ENCODE assay signal across 8 cellular contexts in the genomic region with DNA sequence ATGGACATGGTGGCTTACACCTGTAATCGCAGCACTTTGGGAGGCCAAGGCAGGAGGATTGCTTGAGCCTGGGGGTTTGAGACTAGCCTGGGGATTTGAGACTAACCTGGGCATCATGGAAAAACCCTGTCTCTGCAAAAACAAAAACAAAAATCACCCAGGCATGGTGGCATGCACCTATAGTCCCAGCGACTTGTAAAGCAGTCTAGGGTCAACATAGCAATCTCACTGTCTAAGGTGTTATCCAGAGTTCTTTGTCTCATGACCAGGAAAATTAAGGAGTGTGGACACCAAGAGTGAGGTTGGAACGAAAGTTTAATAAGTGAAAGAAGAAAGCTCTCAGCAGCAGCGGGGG. TPM values are rescaled to one million over a fixed set of nuclear protein-coding genes. Genes with fewer than 3 reads are reported as not detected.
A peak's percentile ranks its signal among the peaks of the same experiment; 100 is the strongest.
DNase-seq lines count a peak whose midpoint lies in the region; ATAC-seq, FAIRE-seq and TF ChIP-seq lines count a peak whose summit lies in the region.
"Not testable (repeated sequence)": the region's sequence is repeated elsewhere in the genome, so short reads cannot be mapped to it uniquely, and the experiment has no call there.

No MANE protein-coding gene starts in this region.

- not testable (repeated sequence) for FAIRE-seq in K562 (lab: Jason Lieb, UNC)
- FAIRE-seq in HepG2 (lab: Jason Lieb, UNC), result peak; percentile 37

- CTCF ChIA-PET in K562 (lab: Yijun Ruan, JAX; ENCODE audit: low intra/inter-chr PET ratio), result interaction anchor here (1.1 kb wide), 1 partner anchor 70 kb away, joined by 3 read pairs; no protein-coding TSS in a partner anchor
- CTCF ChIA-PET in HepG2 (lab: Yijun Ruan, JAX; ENCODE audit: low intra/inter-chr PET ratio, low total read pairs), result not testable (repeated sequence)

- H3K79me2 ChIP-seq in Karpas-422 (ENCODE audit: low read length), result peaks cover 52% of the 10 kb centered on the region
- H3K79me2 ChIP-seq in K562 (ENCODE audit: control insufficient read depth, insufficient read depth, low read length); HepG2 (ENCODE audit: insufficient read depth, low read length); smooth muscle cell (ENCODE audit: low read depth): not testable (repeated sequence)

- TF ChIP-seq EP300 in K562 (IDR thresholded peaks at IDR 0.05; ENCODE audit: low read length); HepG2 (IDR thresholded peaks at IDR 0.05; ENCODE audit: low read depth in 2 of 2, low read length in 2 of 2); HepG2 (CRISPR knock-in tag; IDR thresholded peaks at IDR 0.05; ENCODE audit: borderline replicate concordance): not testable (repeated sequence)

- peak; percentile 12 for ATAC-seq in GM19023 (IDR thresholded peaks at IDR 0.05; ENCODE audit: unreplicated experiment)
- peak; percentile 5 for ATAC-seq in HG02759 (IDR thresholded peaks at IDR 0.05; ENCODE audit: unreplicated experiment)
- ATAC-seq in K562; HepG2; thoracic aorta (ENCODE audit: insufficient number of reproducible peaks, low FRiP score, low read depth): not testable (repeated sequence)

- not testable (repeated sequence) for H3K9me2 ChIP-seq in Karpas-422 (replicated peaks; ENCODE audit: insufficient read depth, low read length)

- H3K4me1 Mint-ChIP-seq in CD14-positive monocyte, result peaks cover 33% of the 10 kb centered on the region

- not testable (repeated sequence) for H3K27me3 ChIP-seq in Karpas-422 (ENCODE audit: low read length); K562 (ENCODE audit: control insufficient read depth in 2 of 2, insufficient read depth in 2 of 2, low read length in 2 of 2); HepG2 (ENCODE audit: control insufficient read depth in 1 of 2, insufficient read depth in 2 of 2, low read length in 2 of 2); smooth muscle cell (ENCODE audit: low read depth); thoracic aorta (replicated peaks; ENCODE audit: insufficient read depth)

- intact Hi-C loops in CD14-positive monocyte (cut with micrococcal nuclease); K562 (cut with micrococcal nuclease); HepG2 (cut with micrococcal nuclease; ENCODE audit: unreplicated experiment): not testable (repeated sequence)

- H4K20me1 ChIP-seq in Karpas-422 (ENCODE audit: insufficient read depth, low read depth, low read length); K562 (replicated peaks; ENCODE audit: control insufficient read depth, insufficient read depth, low read length); HepG2 (ENCODE audit: insufficient read depth, low read length); smooth muscle cell (ENCODE audit: low read depth): not testable (repeated sequence)

- not testable (repeated sequence) for BruUV-seq in K562 (replicated peaks; lab: Mats Ljungman, UMichigan); HepG2 (replicated peaks; lab: Mats Ljungman, UMichigan)

- H3K9me3 ChIP-seq in Karpas-422 (ENCODE audit: low read length); HepG2 (ENCODE audit: low read length); smooth muscle cell (replicated peaks; ENCODE audit: low read depth); thoracic aorta: not testable (repeated sequence)
- peaks cover 17% of the 10 kb centered on the region for H3K9me3 ChIP-seq in K562 (replicated peaks; ENCODE audit: control insufficient read depth, insufficient read depth, low read depth, low read length)

- peak overlapping the region; percentile 88 for H3K27ac ChIP-seq in Karpas-422 (ENCODE audit: low read length)
- H3K27ac ChIP-seq in K562 (ENCODE audit: extremely low read depth, low read depth, low read length), result peak overlapping the region; percentile 78
- H3K27ac ChIP-seq in HepG2 (ENCODE audit: extremely low read length, insufficient read depth, low read length); smooth muscle cell (ENCODE audit: low read depth): not testable (repeated sequence)
- H3K27ac ChIP-seq in thoracic aorta, result peak overlapping the region; percentile 5 to 55

- DNase-seq in CD14-positive monocyte (ENCODE audit: low spot score); Karpas-422; K562 (ENCODE audit: extremely low read depth in 1 of 4, low spot score in 3 of 4); HepG2 (ENCODE audit: low spot score); smooth muscle cell (lab: John Stamatoyannopoulos, UW; ENCODE audit: unreplicated experiment); thoracic aorta (ENCODE audit: low spot score): not testable (repeated sequence)

- peaks cover 33% of the 10 kb centered on the region for H3K4me1 ChIP-seq in Karpas-422 (ENCODE audit: low read length)
- H3K4me1 ChIP-seq in K562 (replicated peaks in 1 of 2; ENCODE audit: control insufficient read depth in 2 of 2, insufficient read depth in 2 of 2, low read length in 2 of 2), result peaks cover 7 to 43% of the 10 kb centered on the region in 2 experiments; a peak in 4 of 5 replicates
- H3K4me1 ChIP-seq in HepG2 (ENCODE audit: insufficient read depth, low read length); smooth muscle cell (ENCODE audit: low read depth): not testable (repeated sequence)
- H3K4me1 ChIP-seq in thoracic aorta (ENCODE audit: control insufficient read depth in 1 of 2, low read depth in 2 of 2), result peaks cover 5 to 25% of the 10 kb centered on the region in 2 donors

- peak overlapping the region; percentile 59 for H3K4me2 ChIP-seq in Karpas-422 (ENCODE audit: low read depth, low read length, poor library complexity, severe bottlenecking)
- peak overlapping the region; percentile 81 for H3K4me2 ChIP-seq in K562 (ENCODE audit: insufficient read depth, low read length)
- not testable (repeated sequence) for H3K4me2 ChIP-seq in HepG2 (ENCODE audit: low read depth, low read length)
- H3K4me2 ChIP-seq in smooth muscle cell, result peak overlapping the region; percentile 28

- H3K4me3 ChIP-seq in Karpas-422 (ENCODE audit: low read length) (peak overlapping the region; percentile 38; the same call in 1 of the 2 replicates), K562 (peak overlapping the region; percentile 4; the same call in 1 of the 2 replicates)
- H3K4me3 ChIP-seq in HepG2 (replicated peaks in 1 of 3; ENCODE audit: insufficient read depth in 1 of 3, low read depth in 2 of 3, low read length in 3 of 3); smooth muscle cell; thoracic aorta: not testable (repeated sequence)

- not testable (repeated sequence) for H3K9me1 ChIP-seq in K562 (ENCODE audit: control insufficient read depth, insufficient read depth, low read length)

- peaks cover 54% of the 10 kb centered on the region for H3K36me3 ChIP-seq in Karpas-422 (ENCODE audit: insufficient read depth, low read length)
- peaks cover 32% of the 10 kb centered on the region for H3K36me3 ChIP-seq in K562 (ENCODE audit: control insufficient read depth, insufficient read depth, low read length)
- peaks cover 10 to 48% of the 10 kb centered on the region in 2 experiments for H3K36me3 ChIP-seq in HepG2 (replicated peaks in 1 of 2; ENCODE audit: control insufficient read depth in 1 of 2, insufficient read depth in 2 of 2, low read length in 2 of 2)
- not testable (repeated sequence) for H3K36me3 ChIP-seq in smooth muscle cell (ENCODE audit: low read depth); thoracic aorta

- not testable (repeated sequence) for H3K27me3 Mint-ChIP-seq in CD14-positive monocyte (ENCODE audit: low read depth in 3 of 3)

- TF ChIP-seq RAD21 in K562 (CRISPR knock-in tag; conservative IDR thresholded peaks at IDR 0.05 in 1 of 2, IDR thresholded peaks at IDR 0.05 in 1 of 2); HepG2 (CRISPR knock-in tag; IDR thresholded peaks at IDR 0.05): not testable (repeated sequence)

- peak overlapping the region; percentile 92 to 97 (median 95) for H3K27ac Mint-ChIP-seq in CD14-positive monocyte

- H3K4me3 Mint-ChIP-seq in CD14-positive monocyte, result peak overlapping the region; percentile 54 to 77

- 27% methylated on average over 4 of the region's 4 CpGs for WGBS in K562 (ENCODE audit: insufficient coverage, low coverage, missing lambda C conversion rate)
- WGBS in HepG2 (ENCODE audit: low lambda C conversion rate), result 97% methylated on average over 4 of the region's 4 CpGs
- WGBS in smooth muscle cell (ENCODE audit: low lambda C conversion rate), result 63% methylated on average over 4 of the region's 4 CpGs

- TF ChIP-seq CTCF in CD14-positive monocyte (IDR thresholded peaks at IDR 0.05); K562 (IDR thresholded peaks at IDR 0.05 in 2 of 3, conservative IDR thresholded peaks at IDR 0.05 in 1 of 3; ENCODE audit: insufficient read depth in 2 of 3, low read depth in 1 of 3, low read length in 3 of 3); HepG2 (CRISPR knock-in tag; IDR thresholded peaks at IDR 0.05); smooth muscle cell (IDR thresholded peaks at IDR 0.05; ENCODE audit: borderline replicate concordance, insufficient read depth, poor library complexity, severe bottlenecking); thoracic aorta (IDR thresholded peaks at IDR 0.05): not testable (repeated sequence)

- H3K9ac ChIP-seq in Karpas-422 (ENCODE audit: low read length), result peak overlapping the region; percentile 53
- H3K9ac ChIP-seq in K562 (ENCODE audit: insufficient read depth in 1 of 2, low read depth in 2 of 2, low read length in 2 of 2), result peak overlapping the region in 1 of 2 experiments; percentile 37; a peak in 2 of 4 replicates
- H3K9ac ChIP-seq in HepG2 (ENCODE audit: insufficient read depth, low read depth, low read length); smooth muscle cell (ENCODE audit: low read depth): not testable (repeated sequence)

- TF ChIP-seq POLR2A in K562 (conservative IDR thresholded peaks at IDR 0.05); HepG2 (IDR thresholded peaks at IDR 0.05; ENCODE audit: insufficient read depth in 1 of 2, low read depth in 2 of 2, low read length in 2 of 2): not testable (repeated sequence)

- not testable (repeated sequence) for H2AFZ ChIP-seq in Karpas-422 (ENCODE audit: low read length); HepG2 (ENCODE audit: low read length); smooth muscle cell (ENCODE audit: low read depth)
- 0 out of 2 replicates have a peak overlapping the region, but pooled peaks have one; percentile 17 for H2AFZ ChIP-seq in K562 (ENCODE audit: low read depth, low read length)

- POLR2A ChIA-PET in K562 (lab: Yijun Ruan, JAX), result interaction anchor here (0.5 to 1.0 kb wide), 6 partner anchors 10 to 409 kb away, joined by 3 to 4 read pairs (median 3); a partner anchor contains a TSS
- POLR2A ChIA-PET in HepG2 (lab: Yijun Ruan, JAX), result not testable (repeated sequence)

- H3F3A ChIP-seq in smooth muscle cell (ENCODE audit: low read depth), result not testable (repeated sequence)

- H3K36me3 Mint-ChIP-seq in CD14-positive monocyte, result peaks cover 15 to 28% of the 10 kb centered on the region in 2 donors

- in situ Hi-C loops in K562 (cut with MboI), result loop anchor here (10.0 kb wide), 1 partner anchor 204 kb away; no protein-coding TSS in a partner anchor
- in situ Hi-C loops in HepG2 (cut with HindIII; ENCODE audit: extremely low pct_ligation_motif_present, low pct_unique_long_range_greater_than_20kb), result not testable (repeated sequence)

- not testable (repeated sequence) for H3K9me3 Mint-ChIP-seq in CD14-positive monocyte

RNA-seq across cellular contexts. Expression of a gene that starts 25.4 kb away (rescaled TPM):
- 10 to 100 TPM; 21.7 to 22.6 TPM for polyA plus RNA-seq in CD14-positive monocyte
- 33.5 and 66.4 TPM in 2 replicates for total RNA-seq in Karpas-422 (2014; rRNA removed; shearing (Covaris generic); ENCODE audit: low replicate concordance)
- 22.5 and 36.4 TPM in 2 replicates for total RNA-seq in K562 (2011; cell fraction: chromatin; rRNA removed; ENCODE audit: low replicate concordance)
- 26.7 and 27.8 TPM in 2 replicates for total RNA-seq in K562 (2011; cell fraction: nucleolus; rRNA removed)
- total RNA-seq in K562 (2011; cell fraction: nucleoplasm; rRNA removed), result 32.0 and 36.6 TPM in 2 replicates
- total RNA-seq in K562 (2014; rRNA removed), result 38.5 and 39.3 TPM in 2 replicates
- 22.7 and 28.3 TPM in 2 replicates for total RNA-seq in K562 (2014; rRNA removed; fragmentation: Illumina TruSeq; extraction: Trizol)
- total RNA-seq in K562 (2015; rRNA removed; fragmentation: Illumina TruSeq; extraction: Trizol), result 19.3 and 21.3 TPM in 2 replicates
- 43.8 and 44.6 TPM in 2 replicates for total RNA-seq in K562 (2021)
- polyA plus RNA-seq in K562 (2011; rRNA removed), result 62.2 and 79.2 TPM in 2 replicates
- 63.9 and 78.2 TPM in 2 replicates for polyA plus RNA-seq in K562 (2011; cell fraction: cytosol; rRNA removed)
- 64.5 and 74.7 TPM in 2 replicates for polyA plus RNA-seq in K562 (2011; cell fraction: nucleus; rRNA removed)
- polyA plus RNA-seq in K562 (2012), result 26.7 and 28.9 TPM in 2 replicates
- 37.7 and 38.4 TPM in 2 replicates for polyA plus RNA-seq in K562 (2014; fragmentation: Illumina TruSeq; extraction: Trizol)
- polyA plus RNA-seq in K562 (2014; fragmentation: Nextera tagmentation; extraction: Ambion mirVana), result 10 to 100 TPM in 1 of 2 experiments, 1 to 10 TPM in 1; 5.9 to 14.1 TPM
- polyA plus RNA-seq in K562 (2014; rRNA removed), result 29.6 and 42.3 TPM in 2 replicates
- polyA minus RNA-seq in K562 (2011; rRNA and poly(A)+ RNA removed), result 57.5 and 71.7 TPM in 2 replicates
- 36.1 and 36.4 TPM in 2 replicates for polyA minus RNA-seq in K562 (2011; cell fraction: cytosol; rRNA and poly(A)+ RNA removed)
- 20.4 and 21.5 TPM in 2 replicates for polyA minus RNA-seq in K562 (2011; cell fraction: nucleus; rRNA and poly(A)+ RNA removed)
- total RNA-seq in HepG2 (2016; rRNA removed; fragmentation: Illumina TruSeq; extraction: Trizol), result 59.1 and 104 TPM in 2 replicates
- total RNA-seq in HepG2 (2016; cell fraction: cytosol; rRNA removed; fragmentation: Illumina TruSeq; extraction: Trizol; ENCODE audit: low read depth), result 7.1 and 7.4 TPM in 2 replicates
- 59.7 and 103 TPM in 2 replicates for total RNA-seq in HepG2 (2016; cell fraction: insoluble cytoplasmic fraction; rRNA removed; fragmentation: Illumina TruSeq; extraction: Trizol)
- 22.6 and 22.9 TPM in 2 replicates for total RNA-seq in HepG2 (2016; cell fraction: membrane; rRNA removed; fragmentation: Illumina TruSeq; extraction: Trizol)
- total RNA-seq in HepG2 (2016; cell fraction: nucleus; rRNA removed; fragmentation: Illumina TruSeq; extraction: Trizol), result 46.4 and 52.3 TPM in 2 replicates
- 73.1 and 95.3 TPM in 2 replicates for polyA plus RNA-seq in HepG2 (2011; rRNA removed)
- 78.7 and 91.6 TPM in 2 replicates for polyA plus RNA-seq in HepG2 (2011; cell fraction: cytosol; rRNA removed)
- 94.1 and 102 TPM in 2 replicates for polyA plus RNA-seq in HepG2 (2011; cell fraction: nucleus; rRNA removed)
- polyA plus RNA-seq in HepG2 (2012), result 74.2 and 78.2 TPM in 2 replicates
- 10.6 and 11.4 TPM in 2 replicates for polyA plus RNA-seq in HepG2 (2016; cell fraction: cytosol; fragmentation: Illumina TruSeq; extraction: Trizol; ENCODE audit: low read depth)
- polyA plus RNA-seq in HepG2 (2016; cell fraction: insoluble cytoplasmic fraction; fragmentation: Illumina TruSeq; extraction: Trizol; ENCODE audit: low read depth), result 128 and 136 TPM in 2 replicates
- polyA plus RNA-seq in HepG2 (2016; cell fraction: membrane; fragmentation: Illumina TruSeq; extraction: Trizol; ENCODE audit: low read depth), result 18.9 and 20.0 TPM in 2 replicates
- polyA plus RNA-seq in HepG2 (2016; cell fraction: nucleus; fragmentation: Illumina TruSeq; extraction: Trizol; ENCODE audit: insufficient read depth, low read depth), result 92.1 and 93.6 TPM in 2 replicates
- 117 and 252 TPM in 2 replicates for polyA minus RNA-seq in HepG2 (2011; rRNA and poly(A)+ RNA removed; ENCODE audit: low replicate concordance)
- 46.5 and 50.3 TPM in 2 replicates for polyA minus RNA-seq in HepG2 (2011; cell fraction: cytosol; rRNA and poly(A)+ RNA removed)
- 35.7 and 43.0 TPM in 2 replicates for polyA minus RNA-seq in HepG2 (2011; cell fraction: nucleus; rRNA and poly(A)+ RNA removed)
- total RNA-seq in smooth muscle cell, result 13.1 and 26.8 TPM in 2 replicates
- 22.0 and 22.1 TPM in 2 replicates for polyA plus RNA-seq in smooth muscle cell
- 10 to 100 TPM in 1 of 2 donors, 1 to 10 TPM in 1; 6.6 to 10.7 TPM for total RNA-seq in thoracic aorta
